Comparison of ENCODE assay signal across 24 cellular contexts in the genomic region with DNA sequence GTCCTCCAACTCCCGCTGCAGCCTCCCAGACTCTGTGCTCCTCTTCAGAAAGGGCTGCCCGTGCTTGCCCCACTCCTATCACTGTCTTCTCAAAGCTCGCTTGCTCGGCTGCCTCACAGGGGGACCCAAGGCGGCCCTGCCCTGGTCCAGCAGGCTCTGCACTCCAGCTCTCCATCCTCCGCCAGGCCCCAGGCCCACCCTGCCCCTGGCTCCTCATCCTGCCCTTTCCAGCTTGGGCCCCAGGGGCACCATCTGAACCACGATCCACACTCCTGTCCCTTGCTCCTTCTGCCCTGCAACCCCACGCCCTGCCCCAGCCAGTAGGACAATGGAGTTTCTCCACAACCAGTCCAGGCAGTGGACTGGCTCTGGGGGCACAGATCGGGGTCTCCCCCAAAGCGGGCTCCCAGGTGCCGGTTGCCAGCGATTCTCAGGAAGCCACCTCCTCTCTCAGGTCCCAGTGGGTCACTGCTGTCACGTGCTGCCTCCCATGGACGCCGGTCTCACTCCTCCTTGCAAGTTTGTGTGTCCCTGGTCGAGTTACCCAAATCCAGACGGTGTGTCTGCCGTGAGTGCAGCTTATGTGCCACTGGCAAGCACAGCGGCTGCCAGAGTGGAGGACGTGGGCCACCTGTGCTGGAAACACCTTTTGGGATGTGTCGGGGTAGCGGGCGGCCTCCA.
DNase-seq lines count a peak whose midpoint lies in the region; ATAC-seq, FAIRE-seq and TF ChIP-seq lines count a peak whose summit lies in the region.
"Had no signal": no experiment of that assay in that cellular context is flagged by ENCODE, and none has a peak within 500 bp of the region (broad histone marks: within the 10 kb centered on the region; RNA-seq: fewer than 3 reads in every experiment).

No MANE protein-coding gene starts in this region.

- no peak for TF ChIP-seq POLR2A in right lobe of liver (IDR thresholded peaks at IDR 0.05)
- TF ChIP-seq POLR2A in gastrocnemius medialis (IDR thresholded peaks at IDR 0.05) = no peak

- H3K4me1 Mint-ChIP-seq in activated naive CD4-positive, alpha-beta T cell treated with anti-CD3 and anti-CD28 coated beads for 36 hours (ENCODE audit: low read depth) = peaks cover 16% of the 10 kb centered on the region
- H3K4me1 Mint-ChIP-seq in astrocyte (ENCODE audit: low read depth, unreplicated experiment) = no peaks in the 10 kb centered on the region

- no peak overlapping the region for H3K9ac ChIP-seq in astrocyte (ENCODE audit: low read length)

- peaks cover 6 to 7% of the 10 kb centered on the region in 2 donors for H3K36me3 Mint-ChIP-seq in activated naive CD4-positive, alpha-beta T cell treated with anti-CD3 and anti-CD28 coated beads, Interleukin-2, amount 50 U/mL, for 72 hours
- H3K36me3 Mint-ChIP-seq in activated naive CD4-positive, alpha-beta T cell treated with anti-CD3 and anti-CD28 coated beads for 36 hours (ENCODE audit: low read depth) = peaks cover 26% of the 10 kb centered on the region
- peaks cover 4% of the 10 kb centered on the region for H3K36me3 Mint-ChIP-seq in astrocyte (ENCODE audit: low read depth, unreplicated experiment)

- H3K27ac ChIP-seq in astrocyte (ENCODE audit: low read depth, low read length) = no peak overlapping the region
- H3K27ac ChIP-seq in right lobe of liver = no peak overlapping the region
- peak overlapping the region in 3 of 4 donors; percentile 19 to 32 (median 31) for H3K27ac ChIP-seq in gastrocnemius medialis
- H3K27ac ChIP-seq: adrenal gland, cardiac muscle cell, prostate gland had no signal

- peak overlapping the region; percentile 46 to 65 for H3K27ac Mint-ChIP-seq in activated naive CD4-positive, alpha-beta T cell treated with anti-CD3 and anti-CD28 coated beads, Interleukin-2, amount 50 U/mL, for 72 hours
- H3K27ac Mint-ChIP-seq in activated naive CD4-positive, alpha-beta T cell treated with anti-CD3 and anti-CD28 coated beads for 36 hours = no peak overlapping the region
- peak overlapping the region; percentile 18 for H3K27ac Mint-ChIP-seq in astrocyte (ENCODE audit: unreplicated experiment)
- H3K27ac Mint-ChIP-seq: activated CD4-positive, alpha-beta T cell treated with anti-CD3 and anti-CD28 coated beads, Interleukin-2, amount 10 ng/mL, durations not matched to agents 24 days and 14 days had no signal

- no peak overlapping the region for H3K4me2 ChIP-seq in astrocyte (ENCODE audit: low read length)

- 100% methylated on average over 4 of the region's 23 CpGs for WGBS in right lobe of liver (ENCODE audit: insufficient coverage, low coverage, low lambda C conversion rate, missing lambda C conversion rate)

- H2AFZ ChIP-seq in astrocyte (ENCODE audit: low read depth, low read length) = no peak overlapping the region

- peaks cover 0 to 5% of the 10 kb centered on the region in 2 donors for H3K9me3 Mint-ChIP-seq in activated naive CD4-positive, alpha-beta T cell treated with anti-CD3 and anti-CD28 coated beads, Interleukin-2, amount 50 U/mL, for 72 hours
- no peaks in the 10 kb centered on the region for H3K9me3 Mint-ChIP-seq in activated naive CD4-positive, alpha-beta T cell treated with anti-CD3 and anti-CD28 coated beads for 36 hours
- no peaks in the 10 kb centered on the region for H3K9me3 Mint-ChIP-seq in astrocyte (ENCODE audit: unreplicated experiment)
- H3K9me3 Mint-ChIP-seq: activated CD4-positive, alpha-beta T cell treated with anti-CD3 and anti-CD28 coated beads, Interleukin-2, amount 10 ng/mL, durations not matched to agents 24 days and 14 days; CD4-positive, CD25-positive, alpha-beta regulatory T cell had no signal

- no peaks in the 10 kb centered on the region for H4K20me1 ChIP-seq in astrocyte (ENCODE audit: insufficient read depth, low read length)

- TF ChIP-seq CTCF in astrocyte (IDR thresholded peaks at IDR 0.05; ENCODE audit: insufficient read depth, low read depth, low read length) = no peak
- TF ChIP-seq CTCF in right lobe of liver (IDR thresholded peaks at IDR 0.05) = no peak
- TF ChIP-seq CTCF in gastrocnemius medialis (IDR thresholded peaks at IDR 0.05 in 4 of 5, conservative IDR thresholded peaks at IDR 0.05 in 1 of 5) = no peak

- H3K79me2 ChIP-seq in astrocyte (ENCODE audit: insufficient read depth, low read length) = no peaks in the 10 kb centered on the region

- H3K27me3 Mint-ChIP-seq in activated naive CD4-positive, alpha-beta T cell treated with anti-CD3 and anti-CD28 coated beads for 36 hours (ENCODE audit: low read depth) = no peaks in the 10 kb centered on the region
- H3K27me3 Mint-ChIP-seq in astrocyte (ENCODE audit: low read depth, unreplicated experiment) = peaks cover 3% of the 10 kb centered on the region
- H3K27me3 Mint-ChIP-seq: activated CD4-positive, alpha-beta T cell treated with anti-CD3 and anti-CD28 coated beads, Interleukin-2, amount 10 ng/mL, durations not matched to agents 24 days and 14 days; CD4-positive, CD25-positive, alpha-beta regulatory T cell; naive B cell had no signal

- no peaks in the 10 kb centered on the region for H3K9me3 ChIP-seq in astrocyte (ENCODE audit: insufficient read depth, low read depth, low read length)
- H3K9me3 ChIP-seq in right lobe of liver = no peaks in the 10 kb centered on the region
- no peaks in the 10 kb centered on the region for H3K9me3 ChIP-seq in gastrocnemius medialis
- H3K9me3 ChIP-seq: adrenal gland, prostate gland had no signal

- in situ Hi-C loops in gastrocnemius medialis (cut with MboI; ENCODE audit: low sequenced_read_pairs in 4 of 4) = no loop called here

- no peaks in the 10 kb centered on the region for H3K4me1 ChIP-seq in astrocyte (ENCODE audit: insufficient read depth, low read length)
- no peaks in the 10 kb centered on the region for H3K4me1 ChIP-seq in right lobe of liver
- H3K4me1 ChIP-seq in gastrocnemius medialis = peaks cover 0 to 7% of the 10 kb centered on the region in 2 donors
- H3K4me1 ChIP-seq: adrenal gland, prostate gland had no signal

- FAIRE-seq in astrocyte (lab: Jason Lieb, UNC) = no peak

- ATAC-seq in activated naive CD4-positive, alpha-beta T cell treated with anti-CD3 and anti-CD28 coated beads, Interleukin-2, amount 50 U/mL, for 72 hours = no peak
- ATAC-seq in right lobe of liver = no peak
- ATAC-seq in gastrocnemius medialis = no peak
- no peak for ATAC-seq in HG02973 (IDR thresholded peaks at IDR 0.05; ENCODE audit: unreplicated experiment)
- ATAC-seq: esophagus mucosa had no signal

- H3K27me3 ChIP-seq in astrocyte (ENCODE audit: insufficient read depth, low read length) (no peaks in the 10 kb centered on the region), right lobe of liver (no peaks in the 10 kb centered on the region), gastrocnemius medialis (no peaks in the 10 kb centered on the region)
- H3K27me3 ChIP-seq: adrenal gland, cardiac muscle cell had no signal

- H3K36me3 ChIP-seq in astrocyte (ENCODE audit: insufficient read depth, low read length) (no peaks in the 10 kb centered on the region), right lobe of liver (peaks cover 0 to 10% (median 0%) of the 10 kb centered on the region in 4 donors), gastrocnemius medialis (peaks cover 0 to 42% of the 10 kb centered on the region in 2 donors)
- H3K36me3 ChIP-seq: cardiac muscle cell had no signal

- DNase-seq in activated naive CD4-positive, alpha-beta T cell treated with anti-CD3 and anti-CD28 coated beads, Interleukin-2, amount 50 U/mL, for 72 hours (ENCODE audit: low spot score in 2 of 2) = peak in 1 of 2 donors; percentile 44
- DNase-seq in activated naive CD4-positive, alpha-beta T cell treated with anti-CD3 and anti-CD28 coated beads for 36 hours = no peak
- DNase-seq in astrocyte (ENCODE audit: low read depth) = no peak
- DNase-seq in right lobe of liver = peak; percentile 11 to 41 (median 33)
- DNase-seq in gastrocnemius medialis = peak in 1 of 2 donors; percentile 10
- no peak for DNase-seq in NCI-H1417 treated with DMSO at 0.1 percent for 48 hours (lab: John Stamatoyannopoulos, UW)
- no peak for DNase-seq in NCI-H1436 treated with DMSO at 0.1 percent for 48 hours (lab: John Stamatoyannopoulos, UW)
- DNase-seq: activated CD4-positive, alpha-beta T cell treated with anti-CD3 and anti-CD28 coated beads, Interleukin-2, amount 10 ng/mL, durations not matched to agents 24 days and 14 days; CD4-positive, CD25-positive, alpha-beta regulatory T cell; DMS153; GF-D8; HCEC 1CT; mammary epithelial cell; naive B cell; NCI-H1417; NCI-H2171 treated with DMSO at 0.1 percent for 48 hours; SHP77 treated with DMSO at 0.1 percent for 48 hours; stimulated activated CD4-positive, alpha-beta T cell treated with anti-CD3 and anti-CD28 coated beads, Interleukin-4, amount 100 ng/mL, for 4 hours; substantia nigra had no signal

- no peak overlapping the region for H3K4me3 Mint-ChIP-seq in activated naive CD4-positive, alpha-beta T cell treated with anti-CD3 and anti-CD28 coated beads for 36 hours
- H3K4me3 Mint-ChIP-seq in astrocyte (ENCODE audit: unreplicated experiment) = no peak overlapping the region
- H3K4me3 Mint-ChIP-seq: activated CD4-positive, alpha-beta T cell treated with anti-CD3 and anti-CD28 coated beads, Interleukin-2, amount 10 ng/mL, durations not matched to agents 24 days and 14 days; naive B cell had no signal

- CTCF ChIA-PET in activated naive CD4-positive, alpha-beta T cell treated with anti-CD3 and anti-CD28 coated beads for 36 hours (lab: Charles Lee) = no interaction called here

- intact Hi-C loops in activated naive CD4-positive, alpha-beta T cell treated with anti-CD3 and anti-CD28 coated beads for 36 hours (cut with micrococcal nuclease) = loop anchor here (5.0 kb wide), 2 partner anchors 50 to 95 kb away; no protein-coding TSS in a partner anchor
- intact Hi-C loops in right lobe of liver (cut with DNase I) (no loop called here), gastrocnemius medialis (cut with DNase I; ENCODE audit: low total_unique reads) (no loop called here)

- H3K4me3 ChIP-seq in astrocyte (ENCODE audit: insufficient read depth, low read depth, low read length) = no peak overlapping the region
- no peak overlapping the region for H3K4me3 ChIP-seq in right lobe of liver
- no peak overlapping the region for H3K4me3 ChIP-seq in gastrocnemius medialis
- H3K4me3 ChIP-seq: adrenal gland, cardiac muscle cell, prostate gland had no signal

Comparison
In these comparisons a context has a peak if more than half of its experiments do, and no peak if none do; other contexts are left out.
1. DNase-seq: peak in right lobe of liver (3 of 3); none in activated naive CD4-positive, alpha-beta T cell treated with anti-CD3 and anti-CD28 coated beads for 36 hours (single experiment), astrocyte (single experiment), NCI-H1417 treated with DMSO at 0.1 percent for 48 hours (single experiment) and NCI-H1436 treated with DMSO at 0.1 percent for 48 hours (single experiment).
2. H3K27ac ChIP-seq: peak in gastrocnemius medialis (3 of 4); none in astrocyte (single experiment) and right lobe of liver (0 of 3).